17 cellular contexts compared by ENCODE assay signal in the genomic region with DNA sequence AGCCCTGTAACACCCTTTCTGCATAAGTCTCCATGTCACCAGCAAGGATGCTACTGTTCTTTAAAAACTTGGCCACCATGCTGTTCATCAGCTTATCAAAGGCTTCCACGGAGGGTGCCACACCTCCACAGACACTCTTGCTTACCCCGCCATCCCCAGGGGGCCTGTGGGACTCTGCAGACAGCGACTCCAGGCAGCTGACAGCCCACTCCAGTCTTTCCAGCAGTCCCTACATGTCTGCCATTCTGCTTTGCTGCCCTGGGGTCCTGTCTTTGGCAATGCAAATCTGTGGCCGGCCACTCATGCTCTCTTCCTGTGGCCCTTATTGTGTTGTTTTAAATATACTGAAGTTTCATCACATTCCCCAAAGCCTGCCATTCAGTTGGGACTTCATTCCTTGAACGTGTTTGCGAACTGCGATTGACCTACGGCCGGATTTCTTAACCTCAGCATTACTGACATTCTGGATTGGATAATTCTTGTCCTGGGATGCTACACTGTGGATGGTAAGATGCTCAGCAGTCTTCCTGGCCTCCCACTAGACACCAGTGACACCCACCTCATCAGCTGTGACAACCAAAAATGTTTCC.
A peak's percentile ranks its signal among the peaks of the same experiment; 100 is the strongest.
DNase-seq lines count a peak whose midpoint lies in the region; ATAC-seq and TF ChIP-seq lines count a peak whose summit lies in the region.
"Had no signal": no experiment of that assay in that cellular context is flagged by ENCODE, and none has a peak within 500 bp of the region (broad histone marks: within the 10 kb centered on the region; RNA-seq: fewer than 3 reads in every experiment).

No MANE protein-coding gene starts in this region.

- intact Hi-C loops in body of pancreas (cut with DNase I) = no loop called here
- intact Hi-C loops in OCI-LY7 (cut with micrococcal nuclease; ENCODE audit: unreplicated experiment) = no loop called here
- intact Hi-C loops in mucosa of descending colon (cut with DNase I, micrococcal nuclease) = no loop called here

- no peaks in the 10 kb centered on the region for H3K9me3 ChIP-seq in T-helper 17 cell (ENCODE audit: control insufficient read depth, low read length, poor library complexity, severe bottlenecking)
- no peaks in the 10 kb centered on the region for H3K9me3 ChIP-seq in body of pancreas
- no peaks in the 10 kb centered on the region for H3K9me3 ChIP-seq in OCI-LY7 (ENCODE audit: low read length)
- H3K9me3 ChIP-seq in WERI-Rb-1 (ENCODE audit: severe bottlenecking) = no peaks in the 10 kb centered on the region
- H3K9me3 ChIP-seq in mucosa of descending colon = no peaks in the 10 kb centered on the region

- H3K36me3 Mint-ChIP-seq in activated naive CD4-positive, alpha-beta T cell treated with anti-CD3 and anti-CD28 coated beads, Interleukin-2, amount 50 U/mL, for 72 hours = peaks cover 0 to 5% of the 10 kb centered on the region in 2 donors
- H3K36me3 Mint-ChIP-seq in T-helper 17 cell (ENCODE audit: low read depth) = peaks cover 12% of the 10 kb centered on the region

- WGBS in body of pancreas, 2 donors = 86 to 100% methylated on average over 7 to 9 of the region's 9 CpGs

- POLR2A ChIA-PET in OCI-LY7 (lab: Charles Lee) = no interaction called here

- DNase-seq in activated naive CD4-positive, alpha-beta T cell treated with anti-CD3 and anti-CD28 coated beads, Interleukin-2, amount 50 U/mL, for 72 hours (ENCODE audit: low spot score in 2 of 2) = no peak
- DNase-seq in activated naive CD4-positive, alpha-beta T cell treated with Interleukin-2 at 50 U/mL for 16 hours = no peak
- DNase-seq in T-helper 17 cell = no peak
- peak; percentile 73 for DNase-seq in mesenteric fat pad (ENCODE audit: low spot score)
- no peak for DNase-seq in body of pancreas
- no peak for DNase-seq in OCI-LY7 (ENCODE audit: low spot score)
- DNase-seq in WERI-Rb-1 = no peak
- DNase-seq in mucosa of descending colon = no peak
- DNase-seq: CD4-positive, alpha-beta memory T cell; DMS79 treated with DMSO at 0.1 percent for 48 hours; GF-D8; H7; NCI-H1417; NCI-H1930; NCI-H510A; NCI-H82; SHP77 treated with DMSO at 0.1 percent for 48 hours had no signal

- TF ChIP-seq POLR2A in body of pancreas (IDR thresholded peaks at IDR 0.05) = no peak

- no peak overlapping the region for H2AFZ ChIP-seq in OCI-LY7 (ENCODE audit: low read length)

- ATAC-seq in activated naive CD4-positive, alpha-beta T cell treated with anti-CD3 and anti-CD28 coated beads, Interleukin-2, amount 50 U/mL, for 72 hours = no peak
- ATAC-seq in T-helper 17 cell (no peak), body of pancreas (no peak), mucosa of descending colon (no peak)

- no TSS peak for BruUV-seq in OCI-LY7 (replicated peaks; lab: Mats Ljungman, UMichigan)

- H3K9me3 Mint-ChIP-seq in activated naive CD4-positive, alpha-beta T cell treated with anti-CD3 and anti-CD28 coated beads, Interleukin-2, amount 50 U/mL, for 72 hours = no peaks in the 10 kb centered on the region
- H3K9me3 Mint-ChIP-seq: CD4-positive, alpha-beta memory T cell had no signal

- H3K4me3 ChIP-seq in body of pancreas = no peak overlapping the region
- H3K4me3 ChIP-seq in OCI-LY7 (ENCODE audit: low read depth, low read length, poor library complexity, severe bottlenecking) = no peak overlapping the region
- H3K4me3 ChIP-seq in WERI-Rb-1 (ENCODE audit: low read depth, low read length) = no peak overlapping the region
- H3K4me3 ChIP-seq in mucosa of descending colon = no peak overlapping the region

- H3K27me3 ChIP-seq in body of pancreas (no peaks in the 10 kb centered on the region), WERI-Rb-1 (ENCODE audit: insufficient read depth, low read depth, severe bottlenecking) (no peaks in the 10 kb centered on the region)

- no peaks in the 10 kb centered on the region for H4K20me1 ChIP-seq in OCI-LY7 (ENCODE audit: insufficient read depth, low read length)

- H3K4me1 ChIP-seq in body of pancreas (peaks cover 36% of the 10 kb centered on the region), OCI-LY7 (ENCODE audit: insufficient read depth, low read length, poor library complexity, severe bottlenecking) (peaks cover 17% of the 10 kb centered on the region), mucosa of descending colon (ENCODE audit: low read depth) (peaks cover 5% of the 10 kb centered on the region)

- H3K4me3 Mint-ChIP-seq in T-helper 17 cell = no peak overlapping the region
- H3K4me3 Mint-ChIP-seq: CD4-positive, alpha-beta memory T cell had no signal

- H3K27ac ChIP-seq in body of pancreas (no peak overlapping the region), OCI-LY7 (ENCODE audit: low read depth, low read length, poor library complexity, severe bottlenecking) (no peak overlapping the region), WERI-Rb-1 (no peak overlapping the region)

- H3K9me2 ChIP-seq in OCI-LY7 (ENCODE audit: insufficient read depth, low read length) = no peaks in the 10 kb centered on the region

- no peak overlapping the region for H3K4me2 ChIP-seq in OCI-LY7 (ENCODE audit: low read length)

- CTCF ChIA-PET in OCI-LY7 (lab: Charles Lee; ENCODE audit: unreplicated experiment) = no interaction called here

- TF ChIP-seq CTCF in body of pancreas (IDR thresholded peaks at IDR 0.05) (no peak), OCI-LY7 (conservative IDR thresholded peaks at IDR 0.05; ENCODE audit: low read length) (no peak), WERI-Rb-1 (IDR thresholded peaks at IDR 0.05; ENCODE audit: low read depth, low read length) (no peak), mucosa of descending colon (IDR thresholded peaks at IDR 0.05) (no peak)

- H3K27ac Mint-ChIP-seq in activated naive CD4-positive, alpha-beta T cell treated with anti-CD3 and anti-CD28 coated beads, Interleukin-2, amount 50 U/mL, for 72 hours = peak overlapping the region; percentile 42 to 48
- peak overlapping the region; percentile 11 for H3K27ac Mint-ChIP-seq in T-helper 17 cell

- no peaks in the 10 kb centered on the region for H3K36me3 ChIP-seq in body of pancreas (replicated peaks in 1 of 2; ENCODE audit: insufficient read depth in 1 of 2, low read depth in 2 of 2)
- no peaks in the 10 kb centered on the region for H3K36me3 ChIP-seq in OCI-LY7 (ENCODE audit: insufficient read depth, low read length)
- H3K36me3 ChIP-seq in WERI-Rb-1 = no peaks in the 10 kb centered on the region
- no peaks in the 10 kb centered on the region for H3K36me3 ChIP-seq in mucosa of descending colon (ENCODE audit: low read depth)

- no peaks in the 10 kb centered on the region for H3K27me3 Mint-ChIP-seq in T-helper 17 cell
- H3K27me3 Mint-ChIP-seq: CD4-positive, alpha-beta memory T cell had no signal

- H3K79me2 ChIP-seq in OCI-LY7 (ENCODE audit: insufficient read depth, low read depth, low read length) = no peaks in the 10 kb centered on the region

- peaks cover 31% of the 10 kb centered on the region for H3K4me1 Mint-ChIP-seq in T-helper 17 cell
